In genomic region chr2:229335877-229336346, GRCh38 we compare ENCODE assay signal across 20 cellular contexts.
DNase-seq lines count a peak whose midpoint lies in the region; ATAC-seq and TF ChIP-seq lines count a peak whose summit lies in the region.
"Had no signal": no experiment of that assay in that cellular context is flagged by ENCODE, and none has a peak within 500 bp of the region (broad histone marks: within the 10 kb centered on the region; RNA-seq: fewer than 3 reads in every experiment).

No MANE protein-coding gene starts in this region.

- DNase-seq in NCI-H510A treated with DMSO at 0.1 percent for 48 hours (lab: John Stamatoyannopoulos, UW) (peak; percentile 16), NCI-H510A (lab: John Stamatoyannopoulos, UW) (no peak), NCI-H345 treated with DMSO at 0.1 percent for 48 hours (lab: John Stamatoyannopoulos, UW; ENCODE audit: unreplicated experiment) (peak; percentile 20), fibroblast of gingiva (ENCODE audit: low read depth) (peak; percentile 45), sciatic nerve (ENCODE audit: low spot score) (no peak), mucosa of descending colon (no peak), germinal center (ENCODE audit: low spot score) (no peak)
- DNase-seq in NK-92 treated with Interleukin-12 subunit alpha and Interleukin-12 subunit beta, amount 100 ng/mL, for 24 hours (lab: John Stamatoyannopoulos, UW): no peak
- DNase-seq: activated CD8-positive, alpha-beta memory T cell treated with anti-CD3 and anti-CD28 coated beads, Interleukin-2, amount 10 ng/mL, durations not matched to agents 7 days and 5 days; activated naive CD8-positive, alpha-beta T cell treated with anti-CD3 and anti-CD28 coated beads, Interleukin-2, amount 50 U/mL, for 24 hours; C1 segment of cervical spinal cord; DMS 273 treated with DMSO at 0.1 percent for 48 hours; NCI-H226; SJCRH30; stimulated activated naive B cell treated with anti-CD40 and anti-IgM and Interleukin-4, amounts not matched to agents 10 μg/mL and 1 μg/mL and 100 μg/mL, for 72 hours; transverse colon had no signal

- intact Hi-C loops in sciatic nerve (cut with DNase I) (no loop called here), mucosa of descending colon (cut with DNase I, micrococcal nuclease) (no loop called here)

- peak; percentile 48 for ATAC-seq in sciatic nerve
- ATAC-seq in mucosa of descending colon: no peak
- ATAC-seq: activated CD4-positive, CD25-positive, alpha-beta regulatory T cell treated with anti-CD3 and anti-CD28 coated beads, Interleukin-2, amount 50 U/mL, for 24 hours; activated CD8-positive, alpha-beta memory T cell treated with anti-CD3 and anti-CD28 coated beads, Interleukin-2, amount 10 ng/mL, durations not matched to agents 7 days and 5 days; activated naive CD8-positive, alpha-beta T cell treated with anti-CD3 and anti-CD28 coated beads, Interleukin-2, amount 50 U/mL, for 24 hours; esophagus mucosa; stimulated activated naive B cell treated with anti-CD40 and anti-IgM and Interleukin-4, amounts not matched to agents 10 μg/mL and 1 μg/mL and 100 μg/mL, for 72 hours had no signal

- H3K4me1 ChIP-seq in mucosa of descending colon (ENCODE audit: low read depth): no peaks in the 10 kb centered on the region

- no peaks in the 10 kb centered on the region for H3K36me3 ChIP-seq in mucosa of descending colon (ENCODE audit: low read depth)
- H3K36me3 ChIP-seq: cardiac muscle cell, heart right ventricle, SJCRH30, transverse colon had no signal

- no peak overlapping the region for H3K4me3 ChIP-seq in mucosa of descending colon
- H3K4me3 ChIP-seq: cardiac muscle cell, heart right ventricle, SJCRH30, transverse colon had no signal

- no peaks in the 10 kb centered on the region for H3K9me3 ChIP-seq in mucosa of descending colon
- H3K9me3 ChIP-seq: heart right ventricle, SJCRH30, transverse colon had no signal

- no peak for TF ChIP-seq CTCF in mucosa of descending colon (IDR thresholded peaks at IDR 0.05)

Comparison
In these comparisons a context has a peak if more than half of its experiments do, and no peak if none do; other contexts are left out.
1. DNase-seq: peak in NCI-H510A treated with DMSO at 0.1 percent for 48 hours (single experiment), NCI-H345 treated with DMSO at 0.1 percent for 48 hours (single experiment) and fibroblast of gingiva (single experiment); none in NCI-H510A (single experiment), sciatic nerve (single experiment), NK-92 treated with Interleukin-12 subunit alpha and Interleukin-12 subunit beta, amount 100 ng/mL, for 24 hours (single experiment), mucosa of descending colon (0 of 3) and germinal center (single experiment).